Comparison of ENCODE assay signal across 8 cellular contexts in the genomic region with DNA sequence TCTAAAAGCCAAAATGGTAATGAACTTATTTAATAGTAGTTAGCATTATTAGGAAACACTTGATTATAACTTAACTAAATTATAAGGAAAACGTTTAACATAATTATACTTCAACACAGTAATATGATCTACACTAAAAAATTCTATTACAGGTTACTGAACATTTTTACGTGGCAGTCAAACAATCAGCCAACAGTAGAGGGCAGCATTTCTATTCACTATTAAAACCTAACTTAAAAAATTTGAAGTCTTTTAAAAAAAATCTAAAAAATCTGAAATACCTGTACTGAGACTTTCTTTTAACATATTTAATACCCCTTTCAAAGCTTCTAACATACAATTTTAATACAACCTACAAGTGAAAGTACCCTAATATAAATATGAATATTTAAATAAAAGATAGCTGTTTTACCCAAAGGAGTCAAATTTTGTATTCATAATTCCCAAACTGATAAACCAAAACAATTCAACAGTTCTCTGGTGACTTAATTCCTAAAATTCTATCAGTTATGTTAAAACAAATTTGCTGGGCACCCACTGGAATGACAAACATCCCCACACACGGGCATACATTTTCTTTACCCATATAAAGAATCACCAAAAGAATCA. TPM values are rescaled to one million over a fixed set of nuclear protein-coding genes. Genes with fewer than 3 reads are reported as not detected.
DNase-seq lines count a peak whose midpoint lies in the region; ATAC-seq and TF ChIP-seq lines count a peak whose summit lies in the region.

No MANE protein-coding gene starts in this region.

- DNase-seq in right atrium auricular region (ENCODE audit: low spot score) (no peak), left cardiac atrium (no peak), NCI-H1105 treated with DMSO at 0.1 percent for 48 hours (lab: John Stamatoyannopoulos, UW) (peak; percentile 72), fibroblast of mammary gland (ENCODE audit: low read depth) (peak; percentile 69), retina (peak; percentile 26)
- no peak for DNase-seq in effector CD8-positive, alpha-beta T cell (lab: John Stamatoyannopoulos, UW)

- ATAC-seq in left cardiac atrium: no peak
- no peak for ATAC-seq in HG03159 (IDR thresholded peaks at IDR 0.05; ENCODE audit: unreplicated experiment)

- no peak overlapping the region for H3K27ac ChIP-seq in right atrium auricular region
- no peak overlapping the region for H3K27ac ChIP-seq in VCaP

- no peaks in the 10 kb centered on the region for H3K27me3 ChIP-seq in right atrium auricular region

- intact Hi-C loops in left cardiac atrium (cut with DNase I): loop anchor here (2.0 to 10.0 kb wide), 4 partner anchors 195 to 258 kb away; no protein-coding TSS in a partner anchor

- H3K4me3 ChIP-seq in right atrium auricular region (no peak overlapping the region), fibroblast of mammary gland (ENCODE audit: control insufficient read depth, low read depth, low read length) (no peak overlapping the region)

- peak; percentile 71 to 81 for TF ChIP-seq CTCF in right atrium auricular region (IDR thresholded peaks at IDR 0.05)
- TF ChIP-seq CTCF in VCaP (conservative IDR thresholded peaks at IDR 0.05): peak; percentile 83
- peak; percentile 70 for TF ChIP-seq CTCF in fibroblast of mammary gland (conservative IDR thresholded peaks at IDR 0.05; ENCODE audit: control insufficient read depth, insufficient read depth, low read depth, low read length)

- H3K36me3 ChIP-seq in right atrium auricular region: no peaks in the 10 kb centered on the region

- no peaks in the 10 kb centered on the region for H3K9me3 ChIP-seq in right atrium auricular region

- peaks cover 0 to 6% of the 10 kb centered on the region in 2 donors for H3K4me1 ChIP-seq in right atrium auricular region

RNA-seq across cellular contexts. Expression of a gene that starts 41.5 kb away (rescaled TPM):
- total RNA-seq in right atrium auricular region: 10 to 100 TPM; 24.4 to 49.9 TPM
- total RNA-seq in left cardiac atrium: 10 to 100 TPM; 44.1 to 59.0 TPM

Comparison
In these comparisons a context has a peak if more than half of its experiments do, and no peak if none do; other contexts are left out.
1. DNase-seq: peak in NCI-H1105 treated with DMSO at 0.1 percent for 48 hours (single experiment), fibroblast of mammary gland (single experiment) and retina (single experiment); none in right atrium auricular region (single experiment), left cardiac atrium (single experiment) and effector CD8-positive, alpha-beta T cell (single experiment).
2. Peak in every context shown above with its lines, with median percentiles within 50 percentile points of each other: CTCF ChIP-seq.